18 cellular contexts compared by ENCODE assay signal in genomic region chr18:48583568-48583967, GRCh38. TPM values are rescaled to one million over a fixed set of nuclear protein-coding genes. Genes with fewer than 3 reads are reported as not detected.
A peak's percentile ranks its signal among the peaks of the same experiment; 100 is the strongest.
DNase-seq lines count a peak whose midpoint lies in the region; ATAC-seq and TF ChIP-seq lines count a peak whose summit lies in the region.
"Had no signal": no experiment of that assay in that cellular context is flagged by ENCODE, and none has a peak within 500 bp of the region (broad histone marks: within the 10 kb centered on the region; RNA-seq: fewer than 3 reads in every experiment).

No MANE protein-coding gene starts in this region.

- DNase-seq in EH (ENCODE audit: low read depth) (peak; percentile 63), NCI-H226 (peak; percentile 1), dorsolateral prefrontal cortex (peak in 2 of 10 donors; percentile 26 to 75), breast epithelium (ENCODE audit: low spot score in 2 of 2) (no peak), hypothalamus (lab: John Stamatoyannopoulos, UW) (no peak)
- DNase-seq: Calu3; CD8-positive, alpha-beta T cell; Karpas-422; NCI-H1436; NCI-H1930; NCI-H526; PC-3; RPMI8226; SHP77 treated with DMSO at 0.1 percent for 48 hours had no signal

- no peak for ATAC-seq in HG02759 (IDR thresholded peaks at IDR 0.05; ENCODE audit: unreplicated experiment)
- ATAC-seq: CD8-positive, alpha-beta T cell; PC-3 had no signal

- H3K4me1 ChIP-seq in breast epithelium, result no peaks in the 10 kb centered on the region
- H3K4me1 ChIP-seq: BLaER1 treated with 17β-estradiol and CSF1 and Interleukin-3, amounts not matched to agents 10 nM and 100 nM had no signal

- no peak for TF ChIP-seq POLR2A in breast epithelium (IDR thresholded peaks at IDR 0.05)

- H3K4me3 ChIP-seq in dorsolateral prefrontal cortex, result no peak overlapping the region
- no peak overlapping the region for H3K4me3 ChIP-seq in breast epithelium
- H3K4me3 ChIP-seq: BLaER1 treated with 17β-estradiol and CSF1 and Interleukin-3, amounts not matched to agents 10 nM and 100 nM had no signal

- H3K27me3 ChIP-seq in dorsolateral prefrontal cortex (no peaks in the 10 kb centered on the region), breast epithelium (no peaks in the 10 kb centered on the region)
- H3K27me3 ChIP-seq: BLaER1 treated with 17β-estradiol and CSF1 and Interleukin-3, amounts not matched to agents 10 nM and 100 nM had no signal

- intact Hi-C loops in dorsolateral prefrontal cortex (cut with DNase I) (no loop called here), breast epithelium (cut with DNase I; ENCODE audit: low total_unique reads) (no loop called here)

- H3K27ac ChIP-seq in dorsolateral prefrontal cortex (peak overlapping the region in 53 of 59 donors; percentile 7 to 99 (median 66)), temporal lobe (ENCODE audit: low read depth, low read length) (peak overlapping the region; percentile 57), breast epithelium (no peak overlapping the region)
- H3K27ac ChIP-seq: BLaER1 treated with 17β-estradiol and CSF1 and Interleukin-3, amounts not matched to agents 10 nM and 100 nM; HL-60 had no signal

- no peaks in the 10 kb centered on the region for H3K9me3 ChIP-seq in breast epithelium

- no peaks in the 10 kb centered on the region for H3K36me3 ChIP-seq in breast epithelium

- TF ChIP-seq CTCF in dorsolateral prefrontal cortex (IDR thresholded peaks at IDR 0.05 in 54 of 56, conservative IDR thresholded peaks at IDR 0.05 in 2 of 56; ENCODE audit: low read depth in 1 of 56, partially characterized antibody in 56 of 56) (no peak), breast epithelium (IDR thresholded peaks at IDR 0.05) (no peak)

RNA-seq across cellular contexts. Expression of gene CTIF, which starts 44.7 kb away (rescaled TPM):
- 100 to 1,000 TPM; 148 to 308 (median 218) TPM for total RNA-seq in dorsolateral prefrontal cortex
- 59.0 TPM for total RNA-seq in temporal lobe
- total RNA-seq in breast epithelium, result 10 to 100 TPM; 28.8 to 78.9 (median 32.6) TPM

Comparison
In these comparisons a context has a peak if more than half of its experiments do, and no peak if none do; other contexts are left out.
1. DNase-seq: peak in EH (single experiment) and NCI-H226 (single experiment); none in breast epithelium (0 of 2) and hypothalamus (0 of 51).
2. H3K27ac ChIP-seq: peak in dorsolateral prefrontal cortex (53 of 59) and temporal lobe (single experiment); none in breast epithelium (0 of 2).